In genomic region chr12:52221912-52222457, GRCh38 we compare ENCODE assay signal across 9 cellular contexts. TPM values are rescaled to one million over a fixed set of nuclear protein-coding genes. Genes with fewer than 3 reads are reported as not detected.
DNase-seq lines count a peak whose midpoint lies in the region; ATAC-seq, FAIRE-seq and TF ChIP-seq lines count a peak whose summit lies in the region.
"Had no signal": no experiment of that assay in that cellular context is flagged by ENCODE, and none has a peak within 500 bp of the region (broad histone marks: within the 10 kb centered on the region; RNA-seq: fewer than 3 reads in every experiment).

No MANE protein-coding gene starts in this region.

- POLR2A ChIA-PET in naive thymus-derived CD4-positive, alpha-beta T cell (lab: Charles Lee), result no interaction called here

- ATAC-seq in activated CD4-positive, CD25-positive, alpha-beta regulatory T cell treated with anti-CD3 and anti-CD28 coated beads, Interleukin-2, amount 50 U/mL, for 24 hours, result peak; percentile 85 to 91
- peak; percentile 73 for ATAC-seq in naive thymus-derived CD4-positive, alpha-beta T cell
- peak; percentile 17 for ATAC-seq in thoracic aorta (ENCODE audit: insufficient number of reproducible peaks, low FRiP score, low read depth)
- ATAC-seq: naive thymus-derived CD8-positive, alpha-beta T cell had no signal

- no peaks in the 10 kb centered on the region for H3K9me3 ChIP-seq in naive thymus-derived CD4-positive, alpha-beta T cell (ENCODE audit: control insufficient read depth in 2 of 3, low read length in 3 of 3)
- no peaks in the 10 kb centered on the region for H3K9me3 ChIP-seq in thoracic aorta

- peaks cover 0 to 5% of the 10 kb centered on the region in 2 donors for H3K27me3 ChIP-seq in naive thymus-derived CD4-positive, alpha-beta T cell (ENCODE audit: control insufficient read depth in 2 of 2, insufficient read depth in 2 of 2, low read length in 2 of 2)
- H3K27me3 ChIP-seq in thoracic aorta (replicated peaks; ENCODE audit: insufficient read depth), result no peaks in the 10 kb centered on the region

- no peaks in the 10 kb centered on the region for H3K4me1 ChIP-seq in naive thymus-derived CD4-positive, alpha-beta T cell (ENCODE audit: control insufficient read depth in 2 of 2, insufficient read depth in 2 of 2, low read length in 2 of 2)
- peaks cover 17 to 41% of the 10 kb centered on the region in 2 donors for H3K4me1 ChIP-seq in thoracic aorta (ENCODE audit: control insufficient read depth in 1 of 2, low read depth in 2 of 2)

- CTCF ChIA-PET in naive thymus-derived CD4-positive, alpha-beta T cell (lab: Charles Lee), result interaction anchor here (2.0 kb wide), 1 partner anchor 9 kb away, joined by 5 read pairs; no protein-coding TSS in a partner anchor

- no peak overlapping the region for H3K4me3 Mint-ChIP-seq in naive thymus-derived CD4-positive, alpha-beta T cell
- H3K4me3 Mint-ChIP-seq: naive thymus-derived CD8-positive, alpha-beta T cell had no signal

- H3K27ac ChIP-seq in naive thymus-derived CD4-positive, alpha-beta T cell (ENCODE audit: low read depth, low read length), result no peak overlapping the region
- H3K27ac ChIP-seq in thoracic aorta, result peak overlapping the region in 1 of 2 donors; percentile 33

- peaks cover 0 to 1% (median 0%) of the 10 kb centered on the region in 11 donors for H3K9me3 Mint-ChIP-seq in naive thymus-derived CD4-positive, alpha-beta T cell
- H3K9me3 Mint-ChIP-seq: naive thymus-derived CD8-positive, alpha-beta T cell had no signal

- peaks cover 0 to 9% (median 0%) of the 10 kb centered on the region in 7 donors for H3K4me1 Mint-ChIP-seq in naive thymus-derived CD4-positive, alpha-beta T cell
- H3K4me1 Mint-ChIP-seq: naive thymus-derived CD8-positive, alpha-beta T cell had no signal

- no peaks in the 10 kb centered on the region for H3K36me3 ChIP-seq in naive thymus-derived CD4-positive, alpha-beta T cell (ENCODE audit: control insufficient read depth in 2 of 3, insufficient read depth in 3 of 3, low read length in 3 of 3)
- H3K36me3 ChIP-seq in thoracic aorta, result no peaks in the 10 kb centered on the region

- TF ChIP-seq RAD21 in Ishikawa (IDR thresholded peaks at IDR 0.05; ENCODE audit: low read depth), result peak; percentile 81

- H3K27me3 Mint-ChIP-seq in naive thymus-derived CD4-positive, alpha-beta T cell, result peaks cover 32 to 56% (median 40%) of the 10 kb centered on the region in 5 donors

- TF ChIP-seq CTCF in D721Med (IDR thresholded peaks at IDR 0.05; ENCODE audit: insufficient read depth, missing control alignments), result peak; percentile 38
- TF ChIP-seq CTCF in thoracic aorta (IDR thresholded peaks at IDR 0.05), result peak; percentile 31

- no peaks in the 10 kb centered on the region for H3K36me3 Mint-ChIP-seq in naive thymus-derived CD4-positive, alpha-beta T cell
- H3K36me3 Mint-ChIP-seq: naive thymus-derived CD8-positive, alpha-beta T cell had no signal

- no peak overlapping the region for H3K4me3 ChIP-seq in naive thymus-derived CD4-positive, alpha-beta T cell (ENCODE audit: low read length)
- H3K4me3 ChIP-seq in thoracic aorta, result no peak overlapping the region

- intact Hi-C loops in naive thymus-derived CD4-positive, alpha-beta T cell (cut with micrococcal nuclease), result loop anchor here in 1 of 2 donors (2.0 to 5.0 kb wide), 2 partner anchors 57 to 105 kb away; no protein-coding TSS in a partner anchor

- no peak for FAIRE-seq in D721Med (lab: Jason Lieb, UNC)

- DNase-seq in D721Med (ENCODE audit: insufficient read length, low spot score) (no peak), dermis blood vessel endothelial cell (peak; percentile 59), thoracic aorta (ENCODE audit: low spot score) (no peak), DMS79 (lab: John Stamatoyannopoulos, UW) (no peak)
- DNase-seq in naive thymus-derived CD4-positive, alpha-beta T cell, result peak in 1 of 9 donors; percentile 75
- DNase-seq in central memory CD4-positive, alpha-beta T cell, result no peak

- no peak overlapping the region for H3K27ac Mint-ChIP-seq in naive thymus-derived CD4-positive, alpha-beta T cell
- H3K27ac Mint-ChIP-seq: naive thymus-derived CD8-positive, alpha-beta T cell had no signal

- peak; percentile 14; the same call in 1 of the 2 replicates for TF ChIP-seq EP300 in Ishikawa (IDR thresholded peaks at IDR 0.05; ENCODE audit: borderline replicate concordance)

TF ChIP-seq in Ishikawa, 13 proteins besides CTCF, POLR2A, EP300 and RAD21:
- TF ChIP-seq MAX (IDR thresholded peaks at IDR 0.05) (peak; percentile 81), FOXM1 (IDR thresholded peaks at IDR 0.05; ENCODE audit: borderline replicate concordance, low read depth) (no peak), EGR1 (IDR thresholded peaks at IDR 0.05) (no peak), TCF12 (IDR thresholded peaks at IDR 0.05; ENCODE audit: low read depth) (0 out of 2 replicates have a peak, but pooled peaks have one; percentile 45), ZBTB7A (IDR thresholded peaks at IDR 0.05; ENCODE audit: low read depth) (no peak), NFIC (IDR thresholded peaks at IDR 0.05) (peak; percentile 54), YY1 (IDR thresholded peaks at IDR 0.05; ENCODE audit: low read depth) (0 out of 2 replicates have a peak, but pooled peaks have one; percentile 45), CEBPB (IDR thresholded peaks at IDR 0.05) (no peak)

RNA-seq across cellular contexts. Expression of gene KRT7, which starts 11.1 kb away (rescaled TPM):
- total RNA-seq in dermis blood vessel endothelial cell, result 19.2 and 53.6 TPM in 2 replicates
- 10 to 100 TPM in 1 of 5 experiments, not detected in 4; 36.1 TPM for total RNA-seq in naive thymus-derived CD4-positive, alpha-beta T cell
- polyA plus RNA-seq in naive thymus-derived CD4-positive, alpha-beta T cell, result not detected
- total RNA-seq in thoracic aorta, result 100 to 1,000 TPM in 1 of 2 donors, 10 to 100 TPM in 1; 24.1 to 105 TPM
- total RNA-seq: naive thymus-derived CD8-positive, alpha-beta T cell had no signal
- polyA plus RNA-seq: naive thymus-derived CD8-positive, alpha-beta T cell had no signal

RNA-seq across cellular contexts. Expression of gene KRT80, which starts 30.2 kb away (rescaled TPM):
- total RNA-seq in dermis blood vessel endothelial cell, result 0.17 and 1.2 TPM in 2 replicates
- under 1 TPM in 1 of 5 experiments, not detected in 4; 0.12 TPM for total RNA-seq in naive thymus-derived CD4-positive, alpha-beta T cell
- not detected for polyA plus RNA-seq in naive thymus-derived CD4-positive, alpha-beta T cell
- total RNA-seq in thoracic aorta, result under 1 TPM; 0.21 to 0.41 TPM
- total RNA-seq: naive thymus-derived CD8-positive, alpha-beta T cell had no signal
- polyA plus RNA-seq: naive thymus-derived CD8-positive, alpha-beta T cell had no signal

RNA-seq across cellular contexts. Expression of gene KRT86, which starts 52.5 kb away (rescaled TPM):
- total RNA-seq in dermis blood vessel endothelial cell (not detected in 2 replicates), thoracic aorta (1 to 10 TPM in 1 of 2 donors, not detected in 1; 9.3 TPM)
- 1 to 10 TPM in 1 of 5 experiments, under 1 TPM in 1, not detected in 3; 0.13 to 1.5 TPM for total RNA-seq in naive thymus-derived CD4-positive, alpha-beta T cell
- not detected for polyA plus RNA-seq in naive thymus-derived CD4-positive, alpha-beta T cell
- total RNA-seq: naive thymus-derived CD8-positive, alpha-beta T cell had no signal
- polyA plus RNA-seq: naive thymus-derived CD8-positive, alpha-beta T cell had no signal

Comparison
In these comparisons a context has a peak if more than half of its experiments do, and no peak if none do; other contexts are left out.
1. ATAC-seq: peak in every context shown above with its lines; median percentile 88 in activated CD4-positive, CD25-positive, alpha-beta regulatory T cell treated with anti-CD3 and anti-CD28 coated beads, Interleukin-2, amount 50 U/mL, for 24 hours; 73 in naive thymus-derived CD4-positive, alpha-beta T cell; 17 in thoracic aorta.